In the genomic region with DNA sequence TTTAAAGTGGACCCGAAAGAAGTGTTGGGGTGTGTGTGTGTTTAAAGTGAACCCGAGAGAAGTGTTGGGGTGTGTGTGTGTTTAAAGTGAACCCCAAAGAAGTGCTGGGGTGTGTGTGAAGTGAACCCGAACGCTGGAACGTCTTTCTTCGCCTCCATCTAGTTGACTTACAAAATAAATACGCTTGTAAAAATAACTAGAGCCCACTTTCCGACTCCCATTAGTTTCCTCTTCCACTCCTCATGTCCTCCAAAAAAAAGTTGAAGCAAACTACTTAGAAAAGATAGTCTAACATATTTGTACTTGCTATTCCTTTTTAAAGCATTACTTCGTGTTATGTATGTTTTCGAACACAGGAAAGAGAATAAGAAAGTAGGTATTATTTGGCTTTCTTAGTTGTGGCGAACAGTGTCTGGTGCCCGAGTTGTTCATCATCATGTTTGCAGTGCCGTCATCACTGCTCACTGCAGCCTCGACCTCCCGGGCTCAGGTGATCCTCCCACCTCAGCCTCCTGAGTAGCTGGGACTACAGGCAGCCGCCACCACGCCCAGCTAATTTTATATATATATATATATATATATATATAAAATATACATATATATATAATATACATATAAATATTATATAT, we compare ENCODE assay signal across 1 cellular context.
TF ChIP-seq lines count a peak whose summit lies in the region.

No MANE protein-coding gene starts in this region.

TF ChIP-seq in K562, 482 proteins besides CTCF, POLR2A, EP300 and RAD21:
- no peak for TF ChIP-seq PHB (CRISPR knock-in tag; IDR thresholded peaks at IDR 0.05)
- no peak for TF ChIP-seq GABPA (tag; conservative IDR thresholded peaks at IDR 0.05; ENCODE audit: low read depth)
- TF ChIP-seq ZNF282 (CRISPR knock-in tag; IDR thresholded peaks at IDR 0.05) = no peak
- no peak for TF ChIP-seq XRCC5 (IDR thresholded peaks at IDR 0.05; ENCODE audit: low read depth, low read length)
- peak; percentile 3 for TF ChIP-seq MEIS2 (IDR thresholded peaks at IDR 0.05; ENCODE audit: partially characterized antibody)
- TF ChIP-seq CBX2 (IDR thresholded peaks at IDR 0.05; ENCODE audit: insufficient read depth, low read length, poor library complexity, severe bottlenecking) = no peak
- no peak for TF ChIP-seq BHLHE40 (IDR thresholded peaks at IDR 0.05; ENCODE audit: low read length)
- TF ChIP-seq ILK (tag; IDR thresholded peaks at IDR 0.05; ENCODE audit: borderline replicate concordance, low read depth) = no peak
